16 cellular contexts compared by ENCODE assay signal in genomic region chr16:79395631-79396030, GRCh38.
DNase-seq lines count a peak whose midpoint lies in the region; ATAC-seq and TF ChIP-seq lines count a peak whose summit lies in the region.
"Had no signal": no experiment of that assay in that cellular context is flagged by ENCODE, and none has a peak within 500 bp of the region (broad histone marks: within the 10 kb centered on the region; RNA-seq: fewer than 3 reads in every experiment).

No MANE protein-coding gene starts in this region.

- TF ChIP-seq CTCF in upper lobe of right lung (IDR thresholded peaks at IDR 0.05), result no peak

- no peaks in the 10 kb centered on the region for H3K27me3 Mint-ChIP-seq in activated T-helper 17 cell treated with anti-CD3 and anti-CD28 coated beads, Interleukin-2, amount 50 U/mL, for 72 hours
- H3K27me3 Mint-ChIP-seq: CD4-positive, alpha-beta T cell had no signal

- DNase-seq in Ammon's horn (ENCODE audit: low spot score) (peak; percentile 51), globus pallidus (ENCODE audit: low spot score) (peak; percentile 25), upper lobe of right lung (no peak), HK-2 (ENCODE audit: unreplicated experiment) (no peak)
- no peak for DNase-seq in stimulated activated CD8-positive, alpha-beta memory T cell treated with anti-CD3 and anti-CD28 coated beads, Interleukin-4, amount 100 ng/mL, for 48 hours
- DNase-seq in activated naive CD4-positive, alpha-beta T cell treated with Interleukin-2 at 50 U/mL for 16 hours, result no peak
- DNase-seq: 8988T; Caco-2; CD4-positive, alpha-beta T cell; H7; HFFc6 had no signal

- H3K4me3 Mint-ChIP-seq in activated T-helper 17 cell treated with anti-CD3 and anti-CD28 coated beads, Interleukin-2, amount 50 U/mL, for 72 hours, result no peak overlapping the region
- H3K4me3 Mint-ChIP-seq: B cell; CD4-positive, alpha-beta T cell; GM23338; HFFc6 had no signal

- no peaks in the 10 kb centered on the region for H3K36me3 ChIP-seq in upper lobe of right lung
- H3K36me3 ChIP-seq: BLaER1 treated with 17β-estradiol and CSF1 and Interleukin-3, amounts not matched to agents 10 nM and 100 nM had no signal

- no peaks in the 10 kb centered on the region for H3K4me1 ChIP-seq in upper lobe of right lung

- H3K27me3 ChIP-seq in upper lobe of right lung, result no peaks in the 10 kb centered on the region
- H3K27me3 ChIP-seq: BLaER1 treated with 17β-estradiol and CSF1 and Interleukin-3, amounts not matched to agents 10 nM and 100 nM had no signal

- H3K4me3 ChIP-seq in upper lobe of right lung, result no peak overlapping the region
- H3K4me3 ChIP-seq: BLaER1 treated with 17β-estradiol and CSF1 and Interleukin-3, amounts not matched to agents 10 nM and 100 nM; GM23338 had no signal

- peaks cover 10% of the 10 kb centered on the region for H3K4me1 Mint-ChIP-seq in activated T-helper 17 cell treated with anti-CD3 and anti-CD28 coated beads, Interleukin-2, amount 50 U/mL, for 72 hours
- H3K4me1 Mint-ChIP-seq: B cell had no signal

- H3K27ac ChIP-seq in upper lobe of right lung, result no peak overlapping the region
- H3K27ac ChIP-seq: BLaER1 treated with 17β-estradiol and CSF1 and Interleukin-3, amounts not matched to agents 10 nM and 100 nM had no signal

- no peak for ATAC-seq in activated T-helper 17 cell treated with anti-CD3 and anti-CD28 coated beads, Interleukin-2, amount 50 U/mL, for 72 hours (replicated peaks)
- peak; percentile 38 for ATAC-seq in upper lobe of right lung
- ATAC-seq: GM23338, HCT116 had no signal

- no peaks in the 10 kb centered on the region for H3K36me3 Mint-ChIP-seq in activated T-helper 17 cell treated with anti-CD3 and anti-CD28 coated beads, Interleukin-2, amount 50 U/mL, for 72 hours (ENCODE audit: low read depth)

- no peaks in the 10 kb centered on the region for H3K9me3 ChIP-seq in upper lobe of right lung
- H3K9me3 ChIP-seq: BLaER1 treated with 17β-estradiol and CSF1 and Interleukin-3, amounts not matched to agents 10 nM and 100 nM; Caco-2 had no signal

- intact Hi-C loops in upper lobe of right lung (cut with DNase I), result no loop called here

- no peaks in the 10 kb centered on the region for H3K9me3 Mint-ChIP-seq in activated T-helper 17 cell treated with anti-CD3 and anti-CD28 coated beads, Interleukin-2, amount 50 U/mL, for 72 hours
- H3K9me3 Mint-ChIP-seq: CD4-positive, alpha-beta T cell had no signal

- H3K27ac Mint-ChIP-seq in activated T-helper 17 cell treated with anti-CD3 and anti-CD28 coated beads, Interleukin-2, amount 50 U/mL, for 72 hours, result peak overlapping the region; percentile 1
- H3K27ac Mint-ChIP-seq: B cell; CD4-positive, alpha-beta T cell; GM23338; HFFc6 had no signal

Comparison
In these comparisons a context has a peak if more than half of its experiments do, and no peak if none do; other contexts are left out.
1. DNase-seq: peak in Ammon's horn (single experiment) and globus pallidus (single experiment); none in upper lobe of right lung (single experiment), stimulated activated CD8-positive, alpha-beta memory T cell treated with anti-CD3 and anti-CD28 coated beads, Interleukin-4, amount 100 ng/mL, for 48 hours (single experiment), HK-2 (single experiment) and activated naive CD4-positive, alpha-beta T cell treated with Interleukin-2 at 50 U/mL for 16 hours (single experiment).